27 cellular contexts compared by ENCODE assay signal in genomic region chr19:30109565-30109964, GRCh38.
DNase-seq lines count a peak whose midpoint lies in the region; ATAC-seq, FAIRE-seq and TF ChIP-seq lines count a peak whose summit lies in the region.
"Had no signal": no experiment of that assay in that cellular context is flagged by ENCODE, and none has a peak within 500 bp of the region (broad histone marks: within the 10 kb centered on the region; RNA-seq: fewer than 3 reads in every experiment).

No MANE protein-coding gene starts in this region.

- POLR2A ChIA-PET in GM12878 (lab: Charles Lee) = no interaction called here

- no peak overlapping the region for H2AFZ ChIP-seq in GM12878 (ENCODE audit: control insufficient read depth, low read depth, low read length)

- H3K4me2 ChIP-seq in GM12878 (ENCODE audit: control insufficient read depth, insufficient read depth) = no peak overlapping the region

- no peaks in the 10 kb centered on the region for H3K9me3 ChIP-seq in GM12878 (replicated peaks; ENCODE audit: control insufficient read depth, insufficient read depth, low read length)
- no peaks in the 10 kb centered on the region for H3K9me3 ChIP-seq in colonic mucosa
- H3K9me3 ChIP-seq: MG63 had no signal

- H3K79me2 ChIP-seq in GM12878 (ENCODE audit: control insufficient read depth, insufficient read depth, low read length) = no peaks in the 10 kb centered on the region

- in situ Hi-C loops in GM12878 (cut with MboI) = no loop called here

- H3K9ac ChIP-seq in GM12878 (ENCODE audit: control insufficient read depth, insufficient read depth, low read length) (no peak overlapping the region), colonic mucosa (ENCODE audit: low read depth in 2 of 2, low read length in 2 of 2) (no peak overlapping the region)

- SMC1A ChIA-PET in GM12878 (lab: Charles Lee; ENCODE audit: uncharacterized antibody, unreplicated experiment) = interaction anchor here (1.3 kb wide), 1 partner anchor 45 kb away, joined by 3 read pairs; no protein-coding TSS in a partner anchor

- ATAC-seq in HG02759 (IDR thresholded peaks at IDR 0.05; ENCODE audit: unreplicated experiment) (peak; percentile 62), GM12878 (peak; percentile 80)
- ATAC-seq: HCT116, Panc1 had no signal

- no TSS peak for BruUV-seq in GM12878 (replicated peaks; lab: Mats Ljungman, UMichigan)

- no peak overlapping the region for H3K27ac ChIP-seq in GM12878 (ENCODE audit: control insufficient read depth, insufficient read depth)
- H3K27ac ChIP-seq in colonic mucosa = no peak overlapping the region
- H3K27ac ChIP-seq: RWPE1 had no signal

- no peak for TF ChIP-seq POLR2A in GM12878 (IDR thresholded peaks at IDR 0.05; ENCODE audit: low read depth, low read length)

- H3K36me3 ChIP-seq in GM12878 (ENCODE audit: control insufficient read depth in 2 of 2, insufficient read depth in 2 of 2, low read length in 1 of 2) (no peaks in the 10 kb centered on the region), H7 (replicated peaks; ENCODE audit: control insufficient read depth, insufficient read depth, low read length) (no peaks in the 10 kb centered on the region), colonic mucosa (no peaks in the 10 kb centered on the region)
- H3K36me3 ChIP-seq: MG63 had no signal

- H4K20me1 ChIP-seq in GM12878 (ENCODE audit: control insufficient read depth, insufficient read depth) = no peaks in the 10 kb centered on the region

- DNase-seq in GM20000 (ENCODE audit: low spot score) (peak; percentile 34), GM12878 (ENCODE audit: low read depth, low spot score) (peak; percentile 5), H7 (no peak), colonic mucosa (no peak), SKM-1 (lab: John Stamatoyannopoulos, UW; ENCODE audit: unreplicated experiment) (no peak)
- DNase-seq in activated CD4-positive, alpha-beta T cell treated with anti-CD3 and anti-CD28 coated beads, Interleukin-2, amount 50 U/mL, for 4 hours = no peak
- DNase-seq: C1 segment of cervical spinal cord; CD4-positive, alpha-beta memory T cell; COR-L47; KBM-7; MG63; NCI-H1105 treated with DMSO at 0.1 percent for 48 hours; NCI-H146; NCI-H1930; NCI-H2107; NCI-H446; NCI-H526; NCI-H82; NK-92 treated with Interleukin-12 subunit alpha and Interleukin-12 subunit beta, amount 100 ng/mL, for 24 hours; SHP77 treated with DMSO at 0.1 percent for 48 hours had no signal

- H3K4me1 ChIP-seq in GM12878 (ENCODE audit: control insufficient read depth, insufficient read depth, low read length) (no peaks in the 10 kb centered on the region), colonic mucosa (no peaks in the 10 kb centered on the region)

- 0% methylated on average over 5 of the region's 5 CpGs for WGBS in GM12878 (ENCODE audit: insufficient coverage, insufficient replicate concordance, low lambda C conversion rate, missing lambda C conversion rate)

- CTCF ChIA-PET in GM12878 (lab: Yijun Ruan, JAX) = no interaction called here

- no peak for TF ChIP-seq EP300 in GM12878 (IDR thresholded peaks at IDR 0.05; ENCODE audit: borderline replicate concordance in 1 of 2, control insufficient read depth in 1 of 2, low read depth in 2 of 2, low read length in 2 of 2)

- H3K27me3 ChIP-seq in GM12878 (replicated peaks in 1 of 2; ENCODE audit: control insufficient read depth in 2 of 2, insufficient read depth in 2 of 2, low read length in 1 of 2) (no peaks in the 10 kb centered on the region), H7 (ENCODE audit: control insufficient read depth, insufficient read depth, low read length) (no peaks in the 10 kb centered on the region), colonic mucosa (no peaks in the 10 kb centered on the region)
- H3K27me3 ChIP-seq: MG63 had no signal

- TF ChIP-seq CTCF in GM20000 (IDR thresholded peaks at IDR 0.05; ENCODE audit: extremely low read depth, missing control alignments) (no peak), GM12878 (IDR thresholded peaks at IDR 0.05 in 2 of 3, conservative IDR thresholded peaks at IDR 0.05 in 1 of 3; ENCODE audit: control insufficient read depth in 2 of 3, extremely low read depth in 1 of 3, insufficient read depth in 1 of 3, low read depth in 3 of 3, low read length in 3 of 3) (no peak), colonic mucosa (IDR thresholded peaks at IDR 0.05) (no peak)

- H3K4me3 ChIP-seq in GM12878 (no peak overlapping the region), H7 (ENCODE audit: insufficient read depth, low read depth, low read length) (no peak overlapping the region), colonic mucosa (no peak overlapping the region)
- H3K4me3 ChIP-seq: MG63 had no signal

- intact Hi-C loops in GM12878 (cut with micrococcal nuclease; ENCODE audit: unreplicated experiment) = no loop called here
- intact Hi-C loops in colonic mucosa (cut with DNase I) = no loop called here

- FAIRE-seq in GM12878 (lab: Jason Lieb, UNC) = no peak
- FAIRE-seq: G401.6, GM12891, H1 had no signal

- TF ChIP-seq RAD21 in GM12878 (IDR thresholded peaks at IDR 0.05; ENCODE audit: insufficient read depth, low read depth, low read length) = no peak

- RAD21 ChIA-PET in GM12878 (lab: Charles Lee; ENCODE audit: unreplicated experiment) = no interaction called here

TF ChIP-seq in GM12878, 131 proteins besides CTCF, POLR2A, EP300 and RAD21:
- TF ChIP-seq NR2F1 (conservative IDR thresholded peaks at IDR 0.05) (0 out of 2 replicates have a peak, but pooled peaks have one; percentile 26), YY1 (IDR thresholded peaks at IDR 0.05; ENCODE audit: low read depth, low read length) (no peak)

Comparison
In these comparisons a context has a peak if more than half of its experiments do, and no peak if none do; other contexts are left out.
1. DNase-seq: peak in GM20000 (single experiment) and GM12878 (single experiment); none in activated CD4-positive, alpha-beta T cell treated with anti-CD3 and anti-CD28 coated beads, Interleukin-2, amount 50 U/mL, for 4 hours (0 of 2), H7 (single experiment), colonic mucosa (single experiment) and SKM-1 (single experiment).